ENCODE assay signal across 2 cellular contexts in genomic region chr2:229795058-229795457, GRCh38.
A peak's percentile ranks its signal among the peaks of the same experiment; 100 is the strongest.
TF ChIP-seq lines count a peak whose summit lies in the region.

No MANE protein-coding gene starts in this region.

TF ChIP-seq in liver, 16 proteins besides CTCF, POLR2A, EP300 and RAD21:
- TF ChIP-seq ZBTB33 (IDR thresholded peaks at IDR 0.05) (no peak), FOXA1 (IDR thresholded peaks at IDR 0.05) (no peak), TAF1 (conservative IDR thresholded peaks at IDR 0.05) (no peak), SP1 (IDR thresholded peaks at IDR 0.05) (no peak), HNF4G (IDR thresholded peaks at IDR 0.05) (no peak), GABPA (IDR thresholded peaks at IDR 0.05 in 1 of 2, conservative IDR thresholded peaks at IDR 0.05 in 1 of 2) (no peak), EGR1 (IDR thresholded peaks at IDR 0.05; ENCODE audit: low read depth in 2 of 2) (peak in 1 of 2 donors; percentile 37), NR2F2 (IDR thresholded peaks at IDR 0.05) (no peak), YY1 (IDR thresholded peaks at IDR 0.05) (peak; percentile 38), HNF4A (conservative IDR thresholded peaks at IDR 0.05) (peak; percentile 8 to 55), FOXA2 (IDR thresholded peaks at IDR 0.05) (no peak), JUND (IDR thresholded peaks at IDR 0.05) (peak in 1 of 2 donors; percentile 48), RXRA (IDR thresholded peaks at IDR 0.05) (peak in 1 of 2 donors; percentile 46)
- TF ChIP-seq, protein P1, sequence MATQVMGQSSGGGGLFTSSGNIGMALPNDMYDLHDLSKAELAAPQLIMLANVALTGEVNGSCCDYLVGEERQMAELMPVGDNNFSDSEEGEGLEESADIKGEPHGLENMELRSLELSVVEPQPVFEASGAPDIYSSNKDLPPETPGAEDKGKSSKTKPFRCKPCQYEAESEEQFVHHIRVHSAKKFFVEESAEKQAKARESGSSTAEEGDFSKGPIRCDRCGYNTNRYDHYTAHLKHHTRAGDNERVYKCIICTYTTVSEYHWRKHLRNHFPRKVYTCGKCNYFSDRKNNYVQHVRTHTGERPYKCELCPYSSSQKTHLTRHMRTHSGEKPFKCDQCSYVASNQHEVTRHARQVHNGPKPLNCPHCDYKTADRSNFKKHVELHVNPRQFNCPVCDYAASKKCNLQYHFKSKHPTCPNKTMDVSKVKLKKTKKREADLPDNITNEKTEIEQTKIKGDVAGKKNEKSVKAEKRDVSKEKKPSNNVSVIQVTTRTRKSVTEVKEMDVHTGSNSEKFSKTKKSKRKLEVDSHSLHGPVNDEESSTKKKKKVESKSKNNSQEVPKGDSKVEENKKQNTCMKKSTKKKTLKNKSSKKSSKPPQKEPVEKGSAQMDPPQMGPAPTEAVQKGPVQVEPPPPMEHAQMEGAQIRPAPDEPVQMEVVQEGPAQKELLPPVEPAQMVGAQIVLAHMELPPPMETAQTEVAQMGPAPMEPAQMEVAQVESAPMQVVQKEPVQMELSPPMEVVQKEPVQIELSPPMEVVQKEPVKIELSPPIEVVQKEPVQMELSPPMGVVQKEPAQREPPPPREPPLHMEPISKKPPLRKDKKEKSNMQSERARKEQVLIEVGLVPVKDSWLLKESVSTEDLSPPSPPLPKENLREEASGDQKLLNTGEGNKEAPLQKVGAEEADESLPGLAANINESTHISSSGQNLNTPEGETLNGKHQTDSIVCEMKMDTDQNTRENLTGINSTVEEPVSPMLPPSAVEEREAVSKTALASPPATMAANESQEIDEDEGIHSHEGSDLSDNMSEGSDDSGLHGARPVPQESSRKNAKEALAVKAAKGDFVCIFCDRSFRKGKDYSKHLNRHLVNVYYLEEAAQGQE (IDR thresholded peaks at IDR 0.05), result no peak
- TF ChIP-seq, protein P2, sequence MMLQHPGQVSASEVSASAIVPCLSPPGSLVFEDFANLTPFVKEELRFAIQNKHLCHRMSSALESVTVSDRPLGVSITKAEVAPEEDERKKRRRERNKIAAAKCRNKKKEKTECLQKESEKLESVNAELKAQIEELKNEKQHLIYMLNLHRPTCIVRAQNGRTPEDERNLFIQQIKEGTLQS (IDR thresholded peaks at IDR 0.05), result no peak
- TF ChIP-seq, protein P3, sequence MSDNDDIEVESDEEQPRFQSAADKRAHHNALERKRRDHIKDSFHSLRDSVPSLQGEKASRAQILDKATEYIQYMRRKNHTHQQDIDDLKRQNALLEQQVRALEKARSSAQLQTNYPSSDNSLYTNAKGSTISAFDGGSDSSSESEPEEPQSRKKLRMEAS (IDR thresholded peaks at IDR 0.05), result no peak
TF ChIP-seq in liver: peak in this region for 5.

TF ChIP-seq in HepG2, 621 proteins besides CTCF, POLR2A, EP300 and RAD21:
- TF ChIP-seq HNF1A (IDR thresholded peaks at IDR 0.05; ENCODE audit: low read depth) (no peak), HNF1A (CRISPR knock-in tag; IDR thresholded peaks at IDR 0.05; ENCODE audit: borderline replicate concordance) (no peak)
